In genomic region chr22:27880778-27881394, GRCh38 we compare ENCODE assay signal across 8 cellular contexts. TPM values are rescaled to one million over a fixed set of nuclear protein-coding genes. Genes with fewer than 3 reads are reported as not detected.
DNase-seq lines count a peak whose midpoint lies in the region; ATAC-seq and TF ChIP-seq lines count a peak whose summit lies in the region.

No MANE protein-coding gene starts in this region.

- H3K36me3 Mint-ChIP-seq in activated CD4-positive, alpha-beta T cell treated with anti-CD3 and anti-CD28 coated beads, Interleukin-2, amount 10 ng/mL, durations not matched to agents 24 days and 14 days (ENCODE audit: low read depth) = peaks cover 20% of the 10 kb centered on the region
- H3K36me3 Mint-ChIP-seq in activated T-helper 1 cell treated with anti-CD3 and anti-CD28 coated beads, Interleukin-12 subunit alpha, Interleukin-12 subunit beta, Interleukin-2, Interleukin-4 antibody, amounts not matched to agents 30 ng/mL and 10 ng/mL and 1 ng/mL, durations not matched to agents 14 hours and 24 hours and 36 hours (ENCODE audit: low read depth) = peaks cover 10% of the 10 kb centered on the region

- no peak overlapping the region for H3K4me3 Mint-ChIP-seq in activated CD4-positive, alpha-beta T cell treated with anti-CD3 and anti-CD28 coated beads, Interleukin-2, amount 10 ng/mL, durations not matched to agents 24 days and 14 days
- no peak overlapping the region for H3K4me3 Mint-ChIP-seq in activated T-helper 1 cell treated with anti-CD3 and anti-CD28 coated beads, Interleukin-12 subunit alpha, Interleukin-12 subunit beta, Interleukin-2, Interleukin-4 antibody, amounts not matched to agents 30 ng/mL and 10 ng/mL and 1 ng/mL, durations not matched to agents 14 hours and 24 hours and 36 hours

- H3K9me3 Mint-ChIP-seq in activated CD4-positive, alpha-beta T cell treated with anti-CD3 and anti-CD28 coated beads, Interleukin-2, amount 10 ng/mL, durations not matched to agents 24 days and 14 days = no peaks in the 10 kb centered on the region
- H3K9me3 Mint-ChIP-seq in activated T-helper 1 cell treated with anti-CD3 and anti-CD28 coated beads, Interleukin-12 subunit alpha, Interleukin-12 subunit beta, Interleukin-2, Interleukin-4 antibody, amounts not matched to agents 30 ng/mL and 10 ng/mL and 1 ng/mL, durations not matched to agents 14 hours and 24 hours and 36 hours = no peaks in the 10 kb centered on the region

- H3K4me3 ChIP-seq in cardiac muscle cell (no peak overlapping the region), prostate gland (no peak overlapping the region)

- peak; percentile 81 for DNase-seq in activated CD4-positive, alpha-beta T cell treated with anti-CD3 and anti-CD28 coated beads, Interleukin-2, amount 10 ng/mL, durations not matched to agents 24 days and 14 days
- DNase-seq in activated CD4-positive, alpha-beta T cell treated with anti-CD3 and anti-CD28 coated beads for 1 hour = no peak
- DNase-seq in NCI-H1694 treated with DMSO at 0.1 percent for 48 hours (lab: John Stamatoyannopoulos, UW) = peak; percentile 67
- peak; percentile 11 for DNase-seq in activated T-helper 1 cell treated with anti-CD3 and anti-CD28 coated beads, Interleukin-12 subunit alpha, Interleukin-12 subunit beta, Interleukin-2, Interleukin-4 antibody, amounts not matched to agents 30 ng/mL and 10 ng/mL and 1 ng/mL, durations not matched to agents 14 hours and 24 hours and 36 hours (ENCODE audit: low spot score)
- peak; percentile 75 to 87 for DNase-seq in cardiac muscle cell (ENCODE audit: low read depth in 1 of 2, low spot score in 1 of 2)
- peak; percentile 55 for DNase-seq in prostate gland (ENCODE audit: low spot score)
- no peak for DNase-seq in UCSD-AML1 (lab: John Stamatoyannopoulos, UW; ENCODE audit: unreplicated experiment)

- no peaks in the 10 kb centered on the region for H3K27me3 Mint-ChIP-seq in activated CD4-positive, alpha-beta T cell treated with anti-CD3 and anti-CD28 coated beads, Interleukin-2, amount 10 ng/mL, durations not matched to agents 24 days and 14 days
- no peaks in the 10 kb centered on the region for H3K27me3 Mint-ChIP-seq in activated T-helper 1 cell treated with anti-CD3 and anti-CD28 coated beads, Interleukin-12 subunit alpha, Interleukin-12 subunit beta, Interleukin-2, Interleukin-4 antibody, amounts not matched to agents 30 ng/mL and 10 ng/mL and 1 ng/mL, durations not matched to agents 14 hours and 24 hours and 36 hours (ENCODE audit: insufficient read depth)

- H3K27ac ChIP-seq in cardiac muscle cell = peak overlapping the region; percentile 74
- peak overlapping the region; percentile 53 to 60 for H3K27ac ChIP-seq in prostate gland

- H3K4me1 ChIP-seq in cardiac muscle cell (ENCODE audit: low read depth) (peaks cover 75% of the 10 kb centered on the region), prostate gland (replicated peaks) (no peaks in the 10 kb centered on the region)

- WGBS in prostate gland = 13% methylated on average over 6 of the region's 6 CpGs

- peak overlapping the region; percentile 20 for H3K27ac Mint-ChIP-seq in activated CD4-positive, alpha-beta T cell treated with anti-CD3 and anti-CD28 coated beads, Interleukin-2, amount 10 ng/mL, durations not matched to agents 24 days and 14 days
- H3K27ac Mint-ChIP-seq in activated T-helper 1 cell treated with anti-CD3 and anti-CD28 coated beads, Interleukin-12 subunit alpha, Interleukin-12 subunit beta, Interleukin-2, Interleukin-4 antibody, amounts not matched to agents 30 ng/mL and 10 ng/mL and 1 ng/mL, durations not matched to agents 14 hours and 24 hours and 36 hours = peak overlapping the region; percentile 44

- H3K36me3 ChIP-seq in cardiac muscle cell (no peaks in the 10 kb centered on the region), prostate gland (no peaks in the 10 kb centered on the region)

- no peak for TF ChIP-seq POLR2A in prostate gland (IDR thresholded peaks at IDR 0.05)

- H3K9me3 ChIP-seq in cardiac muscle cell (ENCODE audit: low read depth) = no peaks in the 10 kb centered on the region
- H3K9me3 ChIP-seq in prostate gland = no peaks in the 10 kb centered on the region

- ATAC-seq in HG03342 (IDR thresholded peaks at IDR 0.05; ENCODE audit: unreplicated experiment) = no peak

- H3K27me3 ChIP-seq in cardiac muscle cell (no peaks in the 10 kb centered on the region), prostate gland (replicated peaks; ENCODE audit: insufficient read depth) (no peaks in the 10 kb centered on the region)

- intact Hi-C loops in activated CD4-positive, alpha-beta T cell treated with anti-CD3 and anti-CD28 coated beads, Interleukin-2, amount 10 ng/mL, durations not matched to agents 24 days and 14 days (cut with micrococcal nuclease) = loop anchor here (5.0 kb wide), 1 partner anchor 36 kb away; the partner anchor contains the start of gene PITPNB
- intact Hi-C loops in activated T-helper 1 cell treated with anti-CD3 and anti-CD28 coated beads, Interleukin-12 subunit alpha, Interleukin-12 subunit beta, Interleukin-2, Interleukin-4 antibody, amounts not matched to agents 30 ng/mL and 10 ng/mL and 1 ng/mL, durations not matched to agents 14 hours and 24 hours and 36 hours (cut with micrococcal nuclease) = loop anchor here (1.0 to 10.0 kb wide), 3 partner anchors 14 to 714 kb away; no protein-coding TSS in a partner anchor
- intact Hi-C loops in prostate gland (cut with DNase I) = loop anchor here (10.0 kb wide), 1 partner anchor 714 kb away; no protein-coding TSS in a partner anchor

- TF ChIP-seq CTCF in cardiac muscle cell (IDR thresholded peaks at IDR 0.05; ENCODE audit: low read depth, low read length) (peak; percentile 67), prostate gland (IDR thresholded peaks at IDR 0.05) (peak; percentile 49 to 85 (median 74))

- peaks cover 19% of the 10 kb centered on the region for H3K4me1 Mint-ChIP-seq in activated CD4-positive, alpha-beta T cell treated with anti-CD3 and anti-CD28 coated beads, Interleukin-2, amount 10 ng/mL, durations not matched to agents 24 days and 14 days
- H3K4me1 Mint-ChIP-seq in activated T-helper 1 cell treated with anti-CD3 and anti-CD28 coated beads, Interleukin-12 subunit alpha, Interleukin-12 subunit beta, Interleukin-2, Interleukin-4 antibody, amounts not matched to agents 30 ng/mL and 10 ng/mL and 1 ng/mL, durations not matched to agents 14 hours and 24 hours and 36 hours (ENCODE audit: low read depth) = peaks cover 35% of the 10 kb centered on the region

RNA-seq across cellular contexts. Expression of gene PITPNB, which starts 38.2 kb away (rescaled TPM):
- total RNA-seq in activated CD4-positive, alpha-beta T cell treated with anti-CD3 and anti-CD28 coated beads, Interleukin-2, amount 10 ng/mL, durations not matched to agents 24 days and 14 days = 148 TPM in 2 replicates
- total RNA-seq in activated T-helper 1 cell treated with anti-CD3 and anti-CD28 coated beads, Interleukin-12 subunit alpha, Interleukin-12 subunit beta, Interleukin-2, Interleukin-4 antibody, amounts not matched to agents 30 ng/mL and 10 ng/mL and 1 ng/mL, durations not matched to agents 14 hours and 24 hours and 36 hours = 153 and 154 TPM in 2 replicates
- total RNA-seq in cardiac muscle cell (50.1 and 73.2 TPM in 2 replicates), prostate gland (10 to 100 TPM; 23.8 to 43.6 TPM)
- polyA plus RNA-seq in cardiac muscle cell = 131 and 194 TPM in 2 replicates

Comparison
In these comparisons a context has a peak if more than half of its experiments do, and no peak if none do; other contexts are left out.
1. DNase-seq: peak in activated CD4-positive, alpha-beta T cell treated with anti-CD3 and anti-CD28 coated beads, Interleukin-2, amount 10 ng/mL, durations not matched to agents 24 days and 14 days (single experiment), NCI-H1694 treated with DMSO at 0.1 percent for 48 hours (single experiment), activated T-helper 1 cell treated with anti-CD3 and anti-CD28 coated beads, Interleukin-12 subunit alpha, Interleukin-12 subunit beta, Interleukin-2, Interleukin-4 antibody, amounts not matched to agents 30 ng/mL and 10 ng/mL and 1 ng/mL, durations not matched to agents 14 hours and 24 hours and 36 hours (single experiment), cardiac muscle cell (2 of 2) and prostate gland (single experiment); none in activated CD4-positive, alpha-beta T cell treated with anti-CD3 and anti-CD28 coated beads for 1 hour (single experiment) and UCSD-AML1 (single experiment).